Comparison of ENCODE assay signal across 8 cellular contexts in genomic region chr19:50705422-50706019, GRCh38. TPM values are rescaled to one million over a fixed set of nuclear protein-coding genes. Genes with fewer than 3 reads are reported as not detected.
DNase-seq lines count a peak whose midpoint lies in the region; ATAC-seq and TF ChIP-seq lines count a peak whose summit lies in the region.

No MANE protein-coding gene starts in this region.

- H3K4me3 Mint-ChIP-seq in memory B cell = no peak overlapping the region

- H3K4me2 ChIP-seq in PC-9 = no peak overlapping the region

- no peak overlapping the region for H3K27ac ChIP-seq in PC-9

- H4K20me1 ChIP-seq in PC-9 (ENCODE audit: insufficient read depth) = peaks cover 5% of the 10 kb centered on the region; the same call in 1 of the 2 replicates

- CTCF ChIA-PET in HEK293T (lab: Yijun Ruan, JAX) = interaction anchor here (0.6 to 1.4 kb wide), 6 partner anchors 16 to 218 kb away, joined by 3 to 12 read pairs (median 4); no protein-coding TSS in a partner anchor
- CTCF ChIA-PET in PC-9 (lab: Charles Lee) = interaction anchor here (0.9 kb wide), 1 partner anchor 75 kb away, joined by 3 read pairs; no protein-coding TSS in a partner anchor

- peaks cover 91% of the 10 kb centered on the region for H3K27me3 ChIP-seq in PC-9 (ENCODE audit: insufficient read depth, low read depth)

- intact Hi-C loops in PC-9 (cut with micrococcal nuclease; ENCODE audit: unreplicated experiment) (loop anchor here (1.0 to 10.0 kb wide), 6 partner anchors 78 to 464 kb away; partner anchors contain the start of gene KLK10), posterior vena cava (cut with DNase I) (no loop called here)

- peak; percentile 75 for TF ChIP-seq CTCF in PC-9 (conservative IDR thresholded peaks at IDR 0.05)

- H3F3A ChIP-seq in PC-9 (ENCODE audit: insufficient read depth, low read depth) = no peaks in the 10 kb centered on the region

- no peak overlapping the region for H3K4me3 ChIP-seq in PC-9

- DNase-seq in DMS79 (lab: John Stamatoyannopoulos, UW) (peak; percentile 19), HEK293T (ENCODE audit: extremely low spot score) (peak; percentile 72), PC-9 (peak; percentile 49 to 55), T47D (ENCODE audit: low read depth in 1 of 2, low spot score in 1 of 2) (peak; percentile 62 to 70), memory B cell (ENCODE audit: low spot score in 2 of 2) (no peak), posterior vena cava (ENCODE audit: low spot score) (no peak)

- H3K36me3 ChIP-seq in PC-9 (ENCODE audit: low read depth) = no peaks in the 10 kb centered on the region

- H3K4me1 ChIP-seq in PC-9 (replicated peaks; ENCODE audit: insufficient read depth) = no peaks in the 10 kb centered on the region

- ATAC-seq in memory B cell (ENCODE audit: low read depth) (peak; percentile 75), GM18870 (IDR thresholded peaks at IDR 0.05; ENCODE audit: unreplicated experiment) (no peak), GM19328 (IDR thresholded peaks at IDR 0.05; ENCODE audit: unreplicated experiment) (no peak)

- H2AFZ ChIP-seq in PC-9 = no peak overlapping the region

- H3K9me3 Mint-ChIP-seq in memory B cell = peaks cover 1% of the 10 kb centered on the region

- BruUV-seq in PC-9 (replicated peaks; lab: Mats Ljungman, UMichigan) = no TSS peak

- no peak overlapping the region for H3K27ac Mint-ChIP-seq in memory B cell

- H3K9me3 ChIP-seq in PC-9 (ENCODE audit: insufficient read depth, low read depth) = no peaks in the 10 kb centered on the region

- in situ Hi-C loops in T47D (cut with HindIII; ENCODE audit: low pct_unique_long_range_greater_than_20kb, low sequenced_read_pairs) = no loop called here

- POLR2A ChIA-PET in HEK293T (lab: Yijun Ruan, JAX) (interaction anchor here (0.5 to 1.3 kb wide), 2 partner anchors 19 to 74 kb away, joined by 3 to 4 read pairs; no protein-coding TSS in a partner anchor), PC-9 (lab: Charles Lee; ENCODE audit: unreplicated experiment) (no interaction called here)

- peaks cover 15% of the 10 kb centered on the region for H3K27me3 Mint-ChIP-seq in memory B cell

- H3K9me2 ChIP-seq in PC-9 (ENCODE audit: insufficient read depth) = no peaks in the 10 kb centered on the region

- H3K36me3 Mint-ChIP-seq in memory B cell = no peaks in the 10 kb centered on the region

- no peaks in the 10 kb centered on the region for H3K79me2 ChIP-seq in PC-9 (ENCODE audit: low read depth)

- no peaks in the 10 kb centered on the region for H3K4me1 Mint-ChIP-seq in memory B cell

TF ChIP-seq in HEK293T, 16 proteins besides CTCF, POLR2A, EP300 and RAD21:
- TF ChIP-seq TARDBP (IDR thresholded peaks at IDR 0.05) (no peak), SP1 (IDR thresholded peaks at IDR 0.05) (no peak), LEF1 (IDR thresholded peaks at IDR 0.05; ENCODE audit: borderline replicate concordance) (no peak), BHLHE40 (IDR thresholded peaks at IDR 0.05; ENCODE audit: borderline replicate concordance) (no peak), NFRKB (IDR thresholded peaks at IDR 0.05) (no peak), ELF4 (IDR thresholded peaks at IDR 0.05) (no peak), HDGF (IDR thresholded peaks at IDR 0.05; ENCODE audit: borderline replicate concordance) (no peak), FOXA1 (IDR thresholded peaks at IDR 0.05) (no peak), L3MBTL2 (conservative IDR thresholded peaks at IDR 0.05) (no peak), FOXM1 (IDR thresholded peaks at IDR 0.05; ENCODE audit: borderline replicate concordance) (no peak), ZNF384 (IDR thresholded peaks at IDR 0.05) (no peak), SUZ12 (IDR thresholded peaks at IDR 0.05) (no peak), FOXK2 (IDR thresholded peaks at IDR 0.05) (no peak), ARNT (IDR thresholded peaks at IDR 0.05) (no peak), CTBP1 (IDR thresholded peaks at IDR 0.05; ENCODE audit: borderline replicate concordance) (no peak), PKNOX1 (IDR thresholded peaks at IDR 0.05) (no peak)

RNA-seq across cellular contexts. Expression of gene SHANK1, which starts 14.1 kb away (rescaled TPM):
- total RNA-seq in PC-9 (2021) (not detected in 2 replicates), posterior vena cava (under 1 TPM; 0.19 to 0.37 TPM)

RNA-seq across cellular contexts. Expression of gene CLEC11A, which starts 17.6 kb away (rescaled TPM):
- total RNA-seq in PC-9 (2021) (not detected in 2 replicates), posterior vena cava (10 to 100 TPM in 1 of 2 donors, 1 to 10 TPM in 1; 8.5 to 12.5 TPM)

RNA-seq across cellular contexts. Expression of gene C19orf81, which starts 56.3 kb away (rescaled TPM):
- total RNA-seq in PC-9 (2021) = not detected in 2 replicates
- under 1 TPM in 1 of 2 donors, not detected in 1; 0.57 TPM for total RNA-seq in posterior vena cava

Comparison
In these comparisons a context has a peak if more than half of its experiments do, and no peak if none do; other contexts are left out.
1. DNase-seq: peak in DMS79 (single experiment), HEK293T (single experiment), PC-9 (2 of 2) and T47D (2 of 2); none in memory B cell (0 of 2) and posterior vena cava (single experiment).